ENCODE assay signal across 9 cellular contexts in the genomic region with DNA sequence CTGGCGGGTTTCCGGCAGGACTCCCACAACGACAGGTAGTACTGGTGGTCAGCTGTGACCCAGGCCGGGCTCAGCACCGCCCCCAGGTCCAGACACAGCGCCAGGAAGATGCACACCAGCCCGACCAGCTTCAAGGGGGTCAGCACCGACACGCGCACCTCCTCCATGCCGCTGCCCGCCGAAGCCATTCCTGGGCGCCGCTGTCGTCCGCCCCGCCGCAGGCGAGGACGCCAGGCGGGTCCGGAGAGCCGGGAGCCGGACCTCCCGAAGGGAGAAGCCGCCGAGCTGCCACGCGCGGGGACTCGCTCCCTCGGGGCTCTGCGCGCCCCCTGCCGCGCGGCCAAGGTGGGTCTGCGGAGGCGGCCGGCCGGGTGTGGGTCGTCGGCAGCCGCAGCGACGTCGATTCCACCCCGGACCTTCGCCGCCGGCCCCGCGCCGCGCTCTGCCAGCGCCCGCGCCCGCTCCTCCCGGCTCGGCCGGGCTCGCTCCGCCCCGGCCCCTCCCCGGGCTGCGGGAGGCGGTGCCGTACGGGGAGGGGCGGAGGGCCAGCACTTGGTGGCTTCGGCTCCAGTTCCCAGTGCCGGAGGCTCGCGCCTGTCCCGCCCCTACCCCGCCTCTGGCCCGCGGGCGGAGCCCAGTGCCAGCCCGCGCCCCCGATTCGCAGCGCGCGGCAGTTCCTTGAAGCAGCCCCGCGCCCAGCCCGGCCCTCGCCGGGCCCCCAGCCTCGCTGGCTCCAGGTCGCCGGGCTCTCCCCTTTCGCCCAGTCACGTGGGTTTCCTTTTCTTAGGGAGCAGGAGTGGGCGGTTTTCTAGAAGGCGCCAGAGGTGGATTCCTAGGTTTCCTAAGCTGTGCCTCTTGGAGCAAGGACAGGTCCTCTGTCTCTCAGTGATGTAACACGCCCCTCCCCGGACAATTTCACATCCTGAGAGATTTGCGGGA. TPM values are rescaled to one million over a fixed set of nuclear protein-coding genes. Genes with fewer than 3 reads are reported as not detected.
A peak's percentile ranks its signal among the peaks of the same experiment; 100 is the strongest.
DNase-seq lines count a peak whose midpoint lies in the region; ATAC-seq, FAIRE-seq and TF ChIP-seq lines count a peak whose summit lies in the region.
"Had no signal": no experiment of that assay in that cellular context is flagged by ENCODE, and none has a peak within 500 bp of the region (broad histone marks: within the 10 kb centered on the region; RNA-seq: fewer than 3 reads in every experiment).

A gene (minus strand): TSS at position 444 of the 939 bp plus-strand sequence. CDS start 256 bp downstream, at position 188.

- H3K9ac ChIP-seq in iPS-20b (ENCODE audit: low read depth, low read length) (peak within 1 kb of the TSS; percentile 76), skeletal muscle tissue (ENCODE audit: low read depth in 1 of 3, low read length in 3 of 3) (peak within 1 kb of the TSS; percentile 72 to 79 (median 75))
- H3K9ac ChIP-seq: BLaER1 treated with 17β-estradiol and CSF1 and Interleukin-3, amounts not matched to agents 10 nM and 100 nM had no signal

- FAIRE-seq in bronchial epithelial cell (lab: Jason Lieb, UNC) = no peak

- no peak within 1 kb of the TSS for H3K27ac ChIP-seq in iPS-20b (ENCODE audit: low read length)
- H3K27ac ChIP-seq in skeletal muscle tissue (ENCODE audit: low read depth, low read length) = peak within 1 kb of the TSS; percentile 74
- H3K27ac ChIP-seq: BLaER1 treated with 17β-estradiol and CSF1 and Interleukin-3, amounts not matched to agents 10 nM and 100 nM had no signal

- H3K27me3 ChIP-seq in bronchial epithelial cell (ENCODE audit: control insufficient read depth, insufficient read depth, low read length) (peaks cover 4% of the 10 kb centered on the region), iPS-20b (ENCODE audit: insufficient read depth, low read length) (no peaks in the 10 kb centered on the region; the same call in 1 of the 2 replicates), skeletal muscle tissue (ENCODE audit: control insufficient read depth in 3 of 3, insufficient read depth in 3 of 3, low read length in 3 of 3) (no peaks in the 10 kb centered on the region)

- H3K4me3 ChIP-seq in bronchial epithelial cell (ENCODE audit: low read depth, low read length) (peak within 1 kb of the TSS; percentile 41), iPS-20b (ENCODE audit: low read length) (peak within 1 kb of the TSS; percentile 90), skeletal muscle tissue (ENCODE audit: low read length in 3 of 3) (peak within 1 kb of the TSS; percentile 76 to 80 (median 77))
- H3K4me3 ChIP-seq: BLaER1 treated with 17β-estradiol and CSF1 and Interleukin-3, amounts not matched to agents 10 nM and 100 nM had no signal

- DNase-seq in NCI-H446 (lab: John Stamatoyannopoulos, UW) (peak; percentile 0 to 42), NCI-H446 treated with DMSO at 0.1 percent for 48 hours (lab: John Stamatoyannopoulos, UW) (no peak), NCI-H2227 treated with DMSO at 0.1 percent for 48 hours (lab: John Stamatoyannopoulos, UW) (peak; percentile 12), bronchial epithelial cell (ENCODE audit: low read depth) (peak; percentile 53), foreskin melanocyte (no peak)

- H3K36me3 ChIP-seq in bronchial epithelial cell (ENCODE audit: control insufficient read depth, insufficient read depth, low read length) (no peaks in the 10 kb centered on the region), iPS-20b (ENCODE audit: insufficient read depth, low read depth, low read length) (no peaks in the 10 kb centered on the region), skeletal muscle tissue (ENCODE audit: control insufficient read depth in 3 of 3, insufficient read depth in 3 of 3, low read length in 3 of 3) (no peaks in the 10 kb centered on the region)
- H3K36me3 ChIP-seq: BLaER1 treated with 17β-estradiol and CSF1 and Interleukin-3, amounts not matched to agents 10 nM and 100 nM had no signal

- ATAC-seq in HG03135 (IDR thresholded peaks at IDR 0.05; ENCODE audit: unreplicated experiment) = no peak

- H3K4me1 ChIP-seq in iPS-20b (ENCODE audit: insufficient read depth, low read length) (peaks cover 11% of the 10 kb centered on the region; the same call in 1 of the 2 replicates), skeletal muscle tissue (ENCODE audit: control insufficient read depth in 3 of 3, insufficient read depth in 3 of 3, low read length in 3 of 3) (peaks cover 0 to 6% (median 0%) of the 10 kb centered on the region in 3 donors)
- H3K4me1 ChIP-seq: BLaER1 treated with 17β-estradiol and CSF1 and Interleukin-3, amounts not matched to agents 10 nM and 100 nM had no signal

- H3K9me3 ChIP-seq in iPS-20b (ENCODE audit: insufficient read depth, low read depth, low read length) (no peaks in the 10 kb centered on the region), skeletal muscle tissue (ENCODE audit: control insufficient read depth in 3 of 3, low read length in 3 of 3) (no peaks in the 10 kb centered on the region)

- TF ChIP-seq CTCF in bronchial epithelial cell (IDR thresholded peaks at IDR 0.05; ENCODE audit: insufficient read depth, low read length, severe bottlenecking) = no peak

RNA-seq across cellular contexts. Expression of the gene that starts here (rescaled TPM):
- total RNA-seq in bronchial epithelial cell (10.0 and 12.4 TPM in 2 replicates), skeletal muscle tissue (54.8 TPM)

Comparison
In these comparisons a context has a peak if more than half of its experiments do, and no peak if none do; other contexts are left out.
1. DNase-seq: peak in NCI-H446 (2 of 2), NCI-H2227 treated with DMSO at 0.1 percent for 48 hours (single experiment) and bronchial epithelial cell (single experiment); none in NCI-H446 treated with DMSO at 0.1 percent for 48 hours (single experiment) and foreskin melanocyte (single experiment).
2. Peak in every context shown above with its lines, with median percentiles within 50 percentile points of each other: H3K4me3 ChIP-seq.